Comparison of ENCODE assay signal across 12 cellular contexts in the genomic region with DNA sequence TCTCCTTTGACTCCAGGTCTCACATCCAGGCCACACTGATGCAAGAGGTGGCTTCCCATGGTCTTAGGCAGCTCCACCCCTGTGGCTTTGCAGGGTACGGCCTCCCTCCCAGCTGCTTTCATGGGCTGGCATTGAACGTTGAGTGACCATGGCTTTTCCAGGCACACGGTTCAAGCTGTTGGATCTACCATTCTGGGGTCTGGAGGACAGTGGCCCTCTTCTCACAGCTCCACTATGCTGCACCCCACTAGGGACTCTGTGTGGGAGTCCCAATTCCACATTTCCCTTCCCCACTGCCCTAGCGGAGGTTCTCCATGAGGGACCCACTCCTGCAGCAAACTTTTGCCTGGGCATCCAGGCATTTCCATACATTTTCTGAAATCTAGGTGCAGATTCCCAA. TPM values are rescaled to one million over a fixed set of nuclear protein-coding genes. Genes with fewer than 3 reads are reported as not detected.
"Had no signal": no experiment of that assay in that cellular context is flagged by ENCODE, and none has a peak within 500 bp of the region (broad histone marks: within the 10 kb centered on the region; RNA-seq: fewer than 3 reads in every experiment).

No MANE protein-coding gene starts in this region.

RNA-seq across cellular contexts. Expression of a gene that starts 27.1 kb away (rescaled TPM):
- total RNA-seq: activated B cell treated with CpG ODN at 0.5 μM for 24 hours; activated CD4-positive, alpha-beta memory T cell treated with anti-CD3 and anti-CD28 coated beads for 36 hours; activated CD4-positive, alpha-beta memory T cell treated with anti-CD3 and anti-CD28 coated beads, Interleukin-2, amount 10 ng/mL, durations not matched to agents 7 days and 5 days; activated CD4-positive, alpha-beta T cell treated with anti-CD3 and anti-CD28 coated beads, Interleukin-2, amount 10 ng/mL, durations not matched to agents 7 days and 5 days; activated CD8-positive, alpha-beta memory T cell treated with anti-CD3 and anti-CD28 coated beads for 36 hours; activated CD8-positive, alpha-beta memory T cell treated with anti-CD3 and anti-CD28 coated beads, Interleukin-2, amount 10 ng/mL, durations not matched to agents 7 days and 5 days; activated CD8-positive, alpha-beta T cell treated with anti-CD3 and anti-CD28 coated beads for 36 hours; activated CD8-positive, alpha-beta T cell treated with anti-CD3 and anti-CD28 coated beads, Interleukin-2, amount 10 ng/mL, durations not matched to agents 7 days and 5 days; T-cell; T-helper 1 cell treated with Interleukin-12 subunit alpha and Interleukin-12 subunit beta and Interleukin-4 antibody, amounts not matched to agents 30 ng/mL and 1 ng/mL, for 36 hours; T-helper 17 cell; T-helper 2 cell treated with Interferon-gamma antibody and Interleukin-4, amounts not matched to agents 100 ng/mL and 5 ng/mL, for 36 hours had no signal
